19 cellular contexts compared by ENCODE assay signal in the genomic region with DNA sequence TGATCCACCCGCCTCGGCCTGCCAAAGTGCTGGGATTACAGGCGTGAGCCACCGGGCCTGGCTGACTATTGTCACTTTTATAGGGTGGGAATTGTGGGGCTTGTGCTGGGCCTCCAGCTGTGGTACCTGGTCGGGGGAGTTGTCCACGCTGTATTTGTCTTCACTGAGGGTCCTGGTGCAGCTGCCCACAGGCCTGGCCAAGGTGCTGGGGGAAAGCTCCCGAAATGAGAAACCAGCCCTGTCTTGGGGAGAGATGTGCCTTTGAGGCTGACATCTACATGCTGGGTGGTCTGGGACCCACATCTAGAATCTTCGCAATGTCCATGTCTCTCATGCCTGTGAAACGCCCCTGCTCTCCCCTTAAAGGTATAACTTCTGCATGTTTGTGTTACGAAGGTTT. TPM values are rescaled to one million over a fixed set of nuclear protein-coding genes. Genes with fewer than 3 reads are reported as not detected.
A peak's percentile ranks its signal among the peaks of the same experiment; 100 is the strongest.
DNase-seq lines count a peak whose midpoint lies in the region; ATAC-seq and TF ChIP-seq lines count a peak whose summit lies in the region.
"Had no signal": no experiment of that assay in that cellular context is flagged by ENCODE, and none has a peak within 500 bp of the region (broad histone marks: within the 10 kb centered on the region; RNA-seq: fewer than 3 reads in every experiment).

No MANE protein-coding gene starts in this region.

- no peak for TF ChIP-seq CTCF in left ventricle myocardium inferior (IDR thresholded peaks at IDR 0.05; ENCODE audit: borderline replicate concordance)
- no peak for TF ChIP-seq CTCF in right atrium auricular region (IDR thresholded peaks at IDR 0.05)
- TF ChIP-seq CTCF in Peyer's patch (IDR thresholded peaks at IDR 0.05): no peak
- no peak for TF ChIP-seq CTCF in upper lobe of right lung (IDR thresholded peaks at IDR 0.05)

- H3K4me1 ChIP-seq in left ventricle myocardium inferior (peaks cover 32% of the 10 kb centered on the region), right atrium auricular region (peaks cover 0 to 19% of the 10 kb centered on the region in 2 donors), Peyer's patch (peaks cover 5 to 21% (median 13%) of the 10 kb centered on the region in 4 donors), upper lobe of right lung (peaks cover 24% of the 10 kb centered on the region)

- peak overlapping the region; percentile 29 for H3K27ac Mint-ChIP-seq in memory B cell
- H3K27ac Mint-ChIP-seq: mesothelial cell of epicardium had no signal

- no peaks in the 10 kb centered on the region for H3K27me3 ChIP-seq in left ventricle myocardium inferior (ENCODE audit: low read depth)
- H3K27me3 ChIP-seq in right atrium auricular region: no peaks in the 10 kb centered on the region
- H3K27me3 ChIP-seq in Peyer's patch: no peaks in the 10 kb centered on the region
- no peaks in the 10 kb centered on the region for H3K27me3 ChIP-seq in upper lobe of right lung
- H3K27me3 ChIP-seq: BLaER1, heart right ventricle, SJSA1, transverse colon had no signal

- H3K9me3 Mint-ChIP-seq in memory B cell: peaks cover 4% of the 10 kb centered on the region

- H3K9me3 ChIP-seq in left ventricle myocardium inferior (replicated peaks): no peaks in the 10 kb centered on the region
- no peaks in the 10 kb centered on the region for H3K9me3 ChIP-seq in right atrium auricular region
- H3K9me3 ChIP-seq in Peyer's patch: no peaks in the 10 kb centered on the region
- no peaks in the 10 kb centered on the region for H3K9me3 ChIP-seq in upper lobe of right lung
- H3K9me3 ChIP-seq: BLaER1, SJSA1, transverse colon had no signal

- DNase-seq in left ventricle myocardium inferior (peak; percentile 11), right atrium auricular region (ENCODE audit: low spot score) (no peak), Peyer's patch (peak in 2 of 3 donors; percentile 28 to 40), memory B cell (ENCODE audit: low spot score in 2 of 2) (no peak), upper lobe of right lung (peak; percentile 46), ureter (ENCODE audit: low spot score) (no peak)
- DNase-seq: caudate nucleus; DMS79; effector CD8-positive, alpha-beta T cell; islet precursor cell; NCI-H2081; stimulated activated CD4-positive, alpha-beta T cell treated with anti-CD3 and anti-CD28 coated beads, Interleukin-4, amount 100 ng/mL, for 24 hours; stimulated activated CD8-positive, alpha-beta memory T cell treated with anti-CD3 and anti-CD28 coated beads, Interleukin-4, amount 100 ng/mL, for 48 hours had no signal

- no peak for TF ChIP-seq POLR2A in Peyer's patch (IDR thresholded peaks at IDR 0.05)

- peaks cover 1% of the 10 kb centered on the region for H3K27me3 Mint-ChIP-seq in memory B cell

- peaks cover 32% of the 10 kb centered on the region for H3K36me3 Mint-ChIP-seq in memory B cell

- H3K4me1 Mint-ChIP-seq in memory B cell: peaks cover 34% of the 10 kb centered on the region

- H3K4me3 ChIP-seq in left ventricle myocardium inferior (no peak overlapping the region), right atrium auricular region (no peak overlapping the region), Peyer's patch (no peak overlapping the region), upper lobe of right lung (no peak overlapping the region)
- H3K4me3 ChIP-seq: BLaER1, heart right ventricle, SJSA1, transverse colon had no signal

- intact Hi-C loops in left ventricle myocardium inferior (cut with micrococcal nuclease): no loop called here
- intact Hi-C loops in upper lobe of right lung (cut with DNase I): no loop called here

- peaks cover 38% of the 10 kb centered on the region for H3K36me3 ChIP-seq in left ventricle myocardium inferior
- peaks cover 36% of the 10 kb centered on the region for H3K36me3 ChIP-seq in right atrium auricular region
- peaks cover 0 to 44% (median 0%) of the 10 kb centered on the region in 3 donors for H3K36me3 ChIP-seq in Peyer's patch
- peaks cover 47% of the 10 kb centered on the region for H3K36me3 ChIP-seq in upper lobe of right lung

- H3K4me3 Mint-ChIP-seq in memory B cell: no peak overlapping the region

- no peak overlapping the region for H3K27ac ChIP-seq in left ventricle myocardium inferior (replicated peaks)
- H3K27ac ChIP-seq in right atrium auricular region: no peak overlapping the region
- H3K27ac ChIP-seq in Peyer's patch: no peak overlapping the region
- H3K27ac ChIP-seq in upper lobe of right lung: no peak overlapping the region
- H3K27ac ChIP-seq: BLaER1, heart right ventricle, SJSA1, transverse colon had no signal

- ATAC-seq in memory B cell (ENCODE audit: low read depth) (no peak), upper lobe of right lung (no peak), esophagus mucosa (no peak)
- ATAC-seq: heart right ventricle had no signal

RNA-seq across cellular contexts. Expression of a gene that starts 2.6 kb away (rescaled TPM):
- total RNA-seq in left ventricle myocardium inferior (46.2 TPM), right atrium auricular region (10 to 100 TPM; 34.7 to 40.7 TPM), Peyer's patch (100 to 1,000 TPM in 3 of 4 donors, 10 to 100 TPM in 1; 74.3 to 201 (median 141) TPM), upper lobe of right lung (59.5 TPM), esophagus mucosa (37.4 TPM), ureter (63.3 TPM)

Comparison
In these comparisons a context has a peak if more than half of its experiments do, and no peak if none do; other contexts are left out.
1. DNase-seq: peak in left ventricle myocardium inferior (single experiment), Peyer's patch (2 of 3) and upper lobe of right lung (single experiment); none in right atrium auricular region (single experiment), memory B cell (0 of 2) and ureter (single experiment).